ENCODE assay signal across 21 cellular contexts in the genomic region with DNA sequence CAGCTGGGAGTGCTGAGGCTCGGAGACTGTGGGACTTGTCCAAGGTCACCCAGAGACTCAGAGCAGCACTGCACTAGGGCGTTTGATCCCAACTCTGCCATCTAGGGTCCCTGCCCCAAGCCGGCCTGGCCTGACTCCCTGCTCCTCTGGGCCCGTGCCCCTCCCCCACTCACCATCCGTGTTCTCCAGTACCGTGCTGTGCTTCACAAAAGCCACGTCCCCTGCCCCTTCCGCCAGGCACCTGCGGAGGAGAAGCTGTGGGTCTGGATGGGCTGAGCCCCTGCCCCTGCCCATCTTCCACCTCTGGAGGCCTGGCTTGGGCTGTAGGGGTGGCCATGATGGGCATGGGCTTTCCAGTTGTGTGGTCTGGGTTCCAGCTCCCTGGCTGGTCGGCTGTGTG. TPM values are rescaled to one million over a fixed set of nuclear protein-coding genes. Genes with fewer than 3 reads are reported as not detected.
DNase-seq lines count a peak whose midpoint lies in the region; ATAC-seq, FAIRE-seq and TF ChIP-seq lines count a peak whose summit lies in the region.
"Had no signal": no experiment of that assay in that cellular context is flagged by ENCODE, and none has a peak within 500 bp of the region (broad histone marks: within the 10 kb centered on the region; RNA-seq: fewer than 3 reads in every experiment).

No MANE protein-coding gene starts in this region.

- no peak for FAIRE-seq in D721Med (lab: Jason Lieb, UNC)

- no peaks in the 10 kb centered on the region for H3K9me3 ChIP-seq in sigmoid colon
- H3K9me3 ChIP-seq: mucosa of descending colon, thyroid gland had no signal

- no peaks in the 10 kb centered on the region for H3K4me1 ChIP-seq in sigmoid colon

- TF ChIP-seq EP300 in sigmoid colon (IDR thresholded peaks at IDR 0.05): no peak

- H3K27me3 ChIP-seq in H7 (ENCODE audit: control insufficient read depth, insufficient read depth, low read length) (no peaks in the 10 kb centered on the region), sigmoid colon (peaks cover 0 to 20% (median 0%) of the 10 kb centered on the region in 3 donors)
- H3K27me3 ChIP-seq: cardiac muscle cell, thyroid gland had no signal

- H3K27me3 Mint-ChIP-seq in effector memory CD8-positive, alpha-beta T cell: peaks cover 0 to 18% of the 10 kb centered on the region in 2 donors
- peaks cover 15% of the 10 kb centered on the region for H3K27me3 Mint-ChIP-seq in activated T-helper 2 cell treated with anti-CD3 and anti-CD28 coated beads, Interferon-gamma antibody, Interleukin-2, Interleukin-4, amounts not matched to agents 10 μg/mL and 5 μg/mL and 100 μg/mL, durations not matched to agents 14 hours and 24 hours and 36 hours (ENCODE audit: low read depth)

- DNase-seq in D721Med (ENCODE audit: insufficient read length, low spot score) (peak; percentile 6), H7 (peak; percentile 82), coronary artery (ENCODE audit: low spot score) (peak; percentile 69), sigmoid colon (peak; percentile 46), AML-193 (lab: John Stamatoyannopoulos, UW) (no peak)
- DNase-seq in effector memory CD8-positive, alpha-beta T cell: no peak
- no peak for DNase-seq in activated T-helper 2 cell treated with anti-CD3 and anti-CD28 coated beads, Interferon-gamma antibody, Interleukin-2, Interleukin-4, amounts not matched to agents 10 μg/mL and 5 μg/mL and 100 μg/mL, durations not matched to agents 14 hours and 24 hours and 36 hours (ENCODE audit: low spot score)
- DNase-seq: activated naive CD4-positive, alpha-beta T cell treated with Interleukin-2 at 50 U/mL for 16 hours; amygdala; DMS79 treated with DMSO at 0.1 percent for 48 hours; HCEC 1CT; immature natural killer cell; mucosa of descending colon; NCI-H146; NCI-H510A treated with DMSO at 0.1 percent for 48 hours; RPMI8226; T-helper 9 cell; thyroid gland had no signal

- peaks cover 0 to 8% of the 10 kb centered on the region in 2 donors for H3K4me1 Mint-ChIP-seq in effector memory CD8-positive, alpha-beta T cell (ENCODE audit: low read depth in 2 of 2)
- peaks cover 5% of the 10 kb centered on the region for H3K4me1 Mint-ChIP-seq in activated T-helper 2 cell treated with anti-CD3 and anti-CD28 coated beads, Interferon-gamma antibody, Interleukin-2, Interleukin-4, amounts not matched to agents 10 μg/mL and 5 μg/mL and 100 μg/mL, durations not matched to agents 14 hours and 24 hours and 36 hours (ENCODE audit: low read depth)

- H3K27ac ChIP-seq in coronary artery (no peak overlapping the region), sigmoid colon (no peak overlapping the region)
- H3K27ac ChIP-seq: cardiac muscle cell, thyroid gland had no signal

- no peaks in the 10 kb centered on the region for H3K9me3 Mint-ChIP-seq in effector memory CD8-positive, alpha-beta T cell
- no peaks in the 10 kb centered on the region for H3K9me3 Mint-ChIP-seq in activated T-helper 2 cell treated with anti-CD3 and anti-CD28 coated beads, Interferon-gamma antibody, Interleukin-2, Interleukin-4, amounts not matched to agents 10 μg/mL and 5 μg/mL and 100 μg/mL, durations not matched to agents 14 hours and 24 hours and 36 hours
- H3K9me3 Mint-ChIP-seq: activated CD4-positive, alpha-beta memory T cell treated with anti-CD3 and anti-CD28 coated beads for 36 hours; immature natural killer cell; stimulated activated effector memory CD8-positive, alpha-beta T cell treated with anti-CD3 and anti-CD28 coated beads, Interleukin-12 subunit alpha, Interleukin-12 subunit beta, amount 100 ng/mL, for 72 hours had no signal

- intact Hi-C loops in sigmoid colon (cut with DNase I): no loop called here
- intact Hi-C loops in activated T-helper 2 cell treated with anti-CD3 and anti-CD28 coated beads, Interferon-gamma antibody, Interleukin-2, Interleukin-4, amounts not matched to agents 10 μg/mL and 5 μg/mL and 100 μg/mL, durations not matched to agents 14 hours and 24 hours and 36 hours (cut with micrococcal nuclease): no loop called here

- WGBS in sigmoid colon, 2 donors: 78 to 81% methylated on average over 10 of the region's 10 CpGs

- TF ChIP-seq POLR2A in sigmoid colon (IDR thresholded peaks at IDR 0.05): no peak

- H3K4me3 ChIP-seq in H7 (ENCODE audit: insufficient read depth, low read depth, low read length): no peak overlapping the region
- no peak overlapping the region for H3K4me3 ChIP-seq in coronary artery
- no peak overlapping the region for H3K4me3 ChIP-seq in sigmoid colon
- H3K4me3 ChIP-seq: cardiac muscle cell, mucosa of descending colon, thyroid gland had no signal

- no peak overlapping the region for H3K4me3 Mint-ChIP-seq in effector memory CD8-positive, alpha-beta T cell
- no peak overlapping the region for H3K4me3 Mint-ChIP-seq in activated T-helper 2 cell treated with anti-CD3 and anti-CD28 coated beads, Interferon-gamma antibody, Interleukin-2, Interleukin-4, amounts not matched to agents 10 μg/mL and 5 μg/mL and 100 μg/mL, durations not matched to agents 14 hours and 24 hours and 36 hours (ENCODE audit: low read depth)
- H3K4me3 Mint-ChIP-seq: activated CD4-positive, alpha-beta memory T cell treated with anti-CD3 and anti-CD28 coated beads for 36 hours; immature natural killer cell; stimulated activated effector memory CD8-positive, alpha-beta T cell treated with anti-CD3 and anti-CD28 coated beads, Interleukin-12 subunit alpha, Interleukin-12 subunit beta, amount 100 ng/mL, for 72 hours had no signal

- TF ChIP-seq CTCF in D721Med (IDR thresholded peaks at IDR 0.05; ENCODE audit: insufficient read depth, missing control alignments): no peak
- TF ChIP-seq CTCF in coronary artery (IDR thresholded peaks at IDR 0.05): no peak
- no peak for TF ChIP-seq CTCF in sigmoid colon (IDR thresholded peaks at IDR 0.05)

- H3K27ac Mint-ChIP-seq in effector memory CD8-positive, alpha-beta T cell: no peak overlapping the region
- no peak overlapping the region for H3K27ac Mint-ChIP-seq in activated T-helper 2 cell treated with anti-CD3 and anti-CD28 coated beads, Interferon-gamma antibody, Interleukin-2, Interleukin-4, amounts not matched to agents 10 μg/mL and 5 μg/mL and 100 μg/mL, durations not matched to agents 14 hours and 24 hours and 36 hours
- H3K27ac Mint-ChIP-seq: activated CD4-positive, alpha-beta memory T cell treated with anti-CD3 and anti-CD28 coated beads for 36 hours; immature natural killer cell; stimulated activated effector memory CD8-positive, alpha-beta T cell treated with anti-CD3 and anti-CD28 coated beads, Interleukin-12 subunit alpha, Interleukin-12 subunit beta, amount 100 ng/mL, for 72 hours had no signal

- no peak for ATAC-seq in effector memory CD8-positive, alpha-beta T cell (replicated peaks)
- ATAC-seq: mucosa of descending colon; stimulated activated effector memory CD8-positive, alpha-beta T cell treated with anti-CD3 and anti-CD28 coated beads, Interleukin-12 subunit alpha, Interleukin-12 subunit beta, amount 100 ng/mL, for 72 hours had no signal

- H3K36me3 ChIP-seq in H7 (replicated peaks; ENCODE audit: control insufficient read depth, insufficient read depth, low read length): no peaks in the 10 kb centered on the region
- H3K36me3 ChIP-seq in sigmoid colon: no peaks in the 10 kb centered on the region
- H3K36me3 ChIP-seq: cardiac muscle cell, thyroid gland had no signal

- peaks cover 3% of the 10 kb centered on the region for H3K36me3 Mint-ChIP-seq in effector memory CD8-positive, alpha-beta T cell (ENCODE audit: insufficient read depth)
- no peaks in the 10 kb centered on the region for H3K36me3 Mint-ChIP-seq in activated T-helper 2 cell treated with anti-CD3 and anti-CD28 coated beads, Interferon-gamma antibody, Interleukin-2, Interleukin-4, amounts not matched to agents 10 μg/mL and 5 μg/mL and 100 μg/mL, durations not matched to agents 14 hours and 24 hours and 36 hours (ENCODE audit: low read depth)
- H3K36me3 Mint-ChIP-seq: activated CD4-positive, alpha-beta memory T cell treated with anti-CD3 and anti-CD28 coated beads for 36 hours; immature natural killer cell; stimulated activated effector memory CD8-positive, alpha-beta T cell treated with anti-CD3 and anti-CD28 coated beads, Interleukin-12 subunit alpha, Interleukin-12 subunit beta, amount 100 ng/mL, for 72 hours had no signal

RNA-seq across cellular contexts. Expression of a gene that starts 8.4 kb away (rescaled TPM):
- total RNA-seq in H7 (2014; rRNA removed; shearing (Covaris generic)): 3.5 and 4.8 TPM in 2 replicates
- total RNA-seq in sigmoid colon: 1 to 10 TPM; 2.6 to 6.1 (median 3.1) TPM
- 1 to 10 TPM in 2 of 3 donors, under 1 TPM in 1; 0.92 to 9.6 (median 1.8) TPM for polyA plus RNA-seq in sigmoid colon
- 7.2 and 7.6 TPM in 2 replicates for total RNA-seq in activated T-helper 2 cell treated with anti-CD3 and anti-CD28 coated beads, Interferon-gamma antibody, Interleukin-2, Interleukin-4, amounts not matched to agents 10 μg/mL and 5 μg/mL and 100 μg/mL, durations not matched to agents 14 hours and 24 hours and 36 hours

RNA-seq across cellular contexts. Expression of a gene that starts 52.6 kb away (rescaled TPM):
- total RNA-seq in H7 (2014; rRNA removed; shearing (Covaris generic)): 0.55 and 1.2 TPM in 2 replicates
- total RNA-seq in sigmoid colon: 10 to 100 TPM in 2 of 4 donors, 1 to 10 TPM in 2; 8.6 to 26.3 (median 10.5) TPM
- polyA plus RNA-seq in sigmoid colon: 10 to 100 TPM; 23.4 to 60.8 (median 42.0) TPM
- 2.1 and 2.4 TPM in 2 replicates for total RNA-seq in activated T-helper 2 cell treated with anti-CD3 and anti-CD28 coated beads, Interferon-gamma antibody, Interleukin-2, Interleukin-4, amounts not matched to agents 10 μg/mL and 5 μg/mL and 100 μg/mL, durations not matched to agents 14 hours and 24 hours and 36 hours

Comparison
In these comparisons a context has a peak if more than half of its experiments do, and no peak if none do; other contexts are left out.
1. DNase-seq: peak in D721Med (single experiment), H7 (single experiment), coronary artery (single experiment) and sigmoid colon (single experiment); none in effector memory CD8-positive, alpha-beta T cell (0 of 3), AML-193 (0 of 2) and activated T-helper 2 cell treated with anti-CD3 and anti-CD28 coated beads, Interferon-gamma antibody, Interleukin-2, Interleukin-4, amounts not matched to agents 10 μg/mL and 5 μg/mL and 100 μg/mL, durations not matched to agents 14 hours and 24 hours and 36 hours (single experiment).